In the genomic region with DNA sequence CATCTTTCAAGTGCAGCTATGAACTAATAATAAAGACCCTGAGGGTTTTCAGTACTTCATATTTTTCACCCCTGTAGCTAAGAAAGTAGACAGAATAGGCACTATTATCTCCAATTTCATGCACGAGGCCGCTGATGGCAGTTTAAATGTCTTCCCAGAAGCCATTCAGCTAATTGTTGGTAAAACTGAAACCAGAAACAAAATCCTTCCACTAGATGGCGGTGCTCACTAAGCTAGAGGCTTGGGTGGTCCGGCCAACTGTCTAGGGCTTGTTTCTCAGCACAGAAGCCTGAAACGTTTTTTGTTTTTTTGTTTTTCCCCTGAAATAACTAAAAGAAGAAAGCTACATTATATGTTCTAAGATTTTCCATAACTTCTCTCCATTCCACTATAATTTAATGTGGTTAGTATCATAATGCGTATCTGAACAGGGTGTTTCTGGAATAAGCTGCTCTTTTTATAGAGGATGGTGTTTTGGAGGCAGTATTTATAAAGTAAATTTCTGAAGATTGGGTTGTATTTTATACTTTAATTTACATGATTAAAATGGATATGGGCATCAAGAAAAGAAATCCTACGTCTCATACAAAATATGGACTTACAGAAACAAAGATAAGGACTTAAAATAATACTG, we compare ENCODE assay signal across 8 cellular contexts.
A peak's percentile ranks its signal among the peaks of the same experiment; 100 is the strongest.
DNase-seq lines count a peak whose midpoint lies in the region; ATAC-seq and TF ChIP-seq lines count a peak whose summit lies in the region.

No MANE protein-coding gene starts in this region.

- intact Hi-C loops in colonic mucosa (cut with DNase I): no loop called here
- intact Hi-C loops in lower leg skin (cut with DNase I; ENCODE audit: low total_unique reads): loop anchor here (10.0 kb wide), 1 partner anchor 1150 kb away; no protein-coding TSS in a partner anchor

- no peak overlapping the region for H3K9ac ChIP-seq in colonic mucosa (ENCODE audit: low read depth in 2 of 2, low read length in 2 of 2)

- H3K4me1 ChIP-seq in colonic mucosa: peaks cover 6% of the 10 kb centered on the region

- TF ChIP-seq CTCF in colonic mucosa (IDR thresholded peaks at IDR 0.05): peak; percentile 77
- TF ChIP-seq CTCF in lower leg skin (IDR thresholded peaks at IDR 0.05): peak in 1 of 3 donors; percentile 49

- DNase-seq in CMK (ENCODE audit: low read depth) (peak; percentile 25), NCI-H446 (lab: John Stamatoyannopoulos, UW) (peak; percentile 84 to 93), colonic mucosa (peak; percentile 69), lower leg skin (ENCODE audit: low spot score in 2 of 2) (peak; percentile 64 to 87)
- DNase-seq in activated CD4-positive, alpha-beta T cell treated with anti-CD3 and anti-CD28 coated beads for 4 hours: peak; percentile 27 to 50
- peak; percentile 32 for DNase-seq in stimulated activated CD8-positive, alpha-beta memory T cell treated with anti-CD3 and anti-CD28 coated beads, Interleukin-12 subunit alpha, Interleukin-12 subunit beta, amount 100 ng/mL, for 1 hour (ENCODE audit: low read depth)

- no peak overlapping the region for H3K27ac ChIP-seq in colonic mucosa

- H3K4me3 ChIP-seq in colonic mucosa: no peak overlapping the region
- H3K4me3 ChIP-seq in lower leg skin (ENCODE audit: low read depth, poor library complexity, severe bottlenecking): no peak overlapping the region

- ATAC-seq in GM19395 (IDR thresholded peaks at IDR 0.05; ENCODE audit: unreplicated experiment): peak; percentile 92
- ATAC-seq in HG03439 (IDR thresholded peaks at IDR 0.05; ENCODE audit: unreplicated experiment): peak; percentile 91

- no peaks in the 10 kb centered on the region for H3K27me3 ChIP-seq in colonic mucosa

- H3K9me3 ChIP-seq in colonic mucosa: no peaks in the 10 kb centered on the region

- 25% methylated on average over 7 of the region's 7 CpGs for WGBS in lower leg skin, 2 donors

- TF ChIP-seq POLR2A in lower leg skin (IDR thresholded peaks at IDR 0.05): no peak

- H3K36me3 ChIP-seq in colonic mucosa: no peaks in the 10 kb centered on the region

Comparison
In these comparisons a context has a peak if more than half of its experiments do, and no peak if none do; other contexts are left out.
1. DNase-seq: peak in every context shown above with its lines; median percentile 88 in NCI-H446; 76 in lower leg skin; 69 in colonic mucosa; 38 in activated CD4-positive, alpha-beta T cell treated with anti-CD3 and anti-CD28 coated beads for 4 hours; 32 in stimulated activated CD8-positive, alpha-beta memory T cell treated with anti-CD3 and anti-CD28 coated beads, Interleukin-12 subunit alpha, Interleukin-12 subunit beta, amount 100 ng/mL, for 1 hour; 25 in CMK.